21 cellular contexts compared by ENCODE assay signal in the genomic region with DNA sequence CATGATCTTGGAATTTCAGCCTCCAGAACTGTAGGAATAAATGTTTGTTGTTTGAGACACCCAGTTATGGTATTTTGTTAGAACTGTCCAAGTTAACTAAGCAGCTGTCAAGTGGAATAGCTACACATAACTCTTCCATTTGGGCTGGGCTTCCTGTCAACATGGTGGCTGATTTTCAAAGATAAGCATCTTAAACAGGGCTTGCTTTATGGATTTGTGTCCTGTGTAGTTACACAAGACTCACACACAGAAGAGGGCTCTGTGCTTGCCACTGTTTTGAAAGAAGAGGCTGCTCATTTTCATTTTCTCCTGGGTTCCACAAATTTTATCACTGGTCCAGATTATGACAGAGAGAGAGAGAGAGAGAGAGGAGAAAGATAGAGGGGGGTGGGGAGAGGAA. TPM values are rescaled to one million over a fixed set of nuclear protein-coding genes. Genes with fewer than 3 reads are reported as not detected.
DNase-seq lines count a peak whose midpoint lies in the region; ATAC-seq, FAIRE-seq and TF ChIP-seq lines count a peak whose summit lies in the region.
"Had no signal": no experiment of that assay in that cellular context is flagged by ENCODE, and none has a peak within 500 bp of the region (broad histone marks: within the 10 kb centered on the region; RNA-seq: fewer than 3 reads in every experiment).

No MANE protein-coding gene starts in this region.

- no peak for TF ChIP-seq RAD21 in SK-N-SH (IDR thresholded peaks at IDR 0.05; ENCODE audit: low read length)

- in situ Hi-C loops in SK-MEL-5 (cut with HindIII; ENCODE audit: low pct_unique_long_range_greater_than_20kb, low sequenced_read_pairs) = no loop called here

- H3K36me3 ChIP-seq in SK-N-SH (replicated peaks in 1 of 2; ENCODE audit: control insufficient read depth in 1 of 2, insufficient read depth in 2 of 2, low read length in 1 of 2) (peaks cover 0 to 5% of the 10 kb centered on the region in 2 experiments), HEK293 (ENCODE audit: control insufficient read depth in 2 of 2, insufficient read depth in 1 of 2, low read length in 2 of 2) (no peaks in the 10 kb centered on the region), parathyroid adenoma (ENCODE audit: control insufficient read depth, insufficient read depth, low read length) (no peaks in the 10 kb centered on the region)

- no peaks in the 10 kb centered on the region for H4K20me1 ChIP-seq in SK-N-SH (ENCODE audit: insufficient read depth)

- H3K9me2 ChIP-seq in SK-N-SH = no peaks in the 10 kb centered on the region

- H3K9me3 ChIP-seq in SK-N-SH = peaks cover 8% of the 10 kb centered on the region
- H3K9me3 ChIP-seq in HEK293 (ENCODE audit: control insufficient read depth, insufficient read depth, low read depth, low read length) = no peaks in the 10 kb centered on the region
- peaks cover 3% of the 10 kb centered on the region for H3K9me3 ChIP-seq in parathyroid adenoma (ENCODE audit: control insufficient read depth, low read length)

- no peak overlapping the region for H2AFZ ChIP-seq in SK-N-SH (ENCODE audit: low read depth)
- H2AFZ ChIP-seq in parathyroid adenoma = peak overlapping the region; percentile 5

- TF ChIP-seq EP300 in SK-N-SH (IDR thresholded peaks at IDR 0.05; ENCODE audit: borderline replicate concordance in 1 of 2, low read depth in 1 of 2, low read length in 1 of 2) = no peak

- FAIRE-seq in frontal cortex (lab: Jason Lieb, UNC) = no peak

- POLR2A ChIA-PET in SK-N-SH (lab: Yijun Ruan, JAX) (no interaction called here), HEK293 (lab: Yijun Ruan, JAX) (no interaction called here)

- no peak overlapping the region for H3K27ac ChIP-seq in SK-N-SH (ENCODE audit: low read depth in 2 of 2, low read length in 1 of 2)
- no peak overlapping the region for H3K27ac ChIP-seq in HEK293 (ENCODE audit: extremely low read depth, low read depth, low read length)
- H3K27ac ChIP-seq in parathyroid adenoma = peak overlapping the region; percentile 3

- H3K9ac ChIP-seq in SK-N-SH (no peak overlapping the region), parathyroid adenoma (no peak overlapping the region)

- H3K4me1 ChIP-seq in SK-N-SH (ENCODE audit: control insufficient read depth in 1 of 2, insufficient read depth in 2 of 2, low read depth in 1 of 2, low read length in 1 of 2) (0 out of 4 replicates have a peak, but pooled peaks cover 0 to 10% of the 10 kb centered on the region in 2 experiments), HEK293 (ENCODE audit: control insufficient read depth, insufficient read depth, low read length) (0 out of 2 replicates have a peak, but pooled peaks cover 4% of the 10 kb centered on the region), parathyroid adenoma (peaks cover 66% of the 10 kb centered on the region)

- DNase-seq in SK-N-SH = no peak
- peak; percentile 48 for DNase-seq in SK-MEL-5 (ENCODE audit: low read depth, low spot score)
- no peak for DNase-seq in frontal cortex (ENCODE audit: low spot score in 2 of 2)
- DNase-seq in hypothalamus (lab: John Stamatoyannopoulos, UW) = no peak
- DNase-seq: DMS53, H7, HFFc6, NCI-H1694, NCI-H2081 treated with DMSO at 0.1 percent for 48 hours, NCI-H2171 treated with DMSO at 0.1 percent for 48 hours, NCI-H526, PC-3, RPMI8226, SHP77, T-helper 1 cell had no signal

- TF ChIP-seq CTCF in SK-N-SH (IDR thresholded peaks at IDR 0.05) (no peak), HEK293 (tag by site-specific recombination; IDR thresholded peaks at IDR 0.05) (no peak), parathyroid adenoma (IDR thresholded peaks at IDR 0.05) (no peak)

- no peak for ATAC-seq in SK-N-SH treated with all-trans-retinoic acid at 6 μM for 48 hours
- ATAC-seq in HG02840 (IDR thresholded peaks at IDR 0.05; ENCODE audit: low FRiP score, unreplicated experiment) = no peak
- ATAC-seq: PC-3 had no signal

- H3K4me2 ChIP-seq in SK-N-SH (no peak overlapping the region), parathyroid adenoma (ENCODE audit: low read length) (no peak overlapping the region)

- H3F3A ChIP-seq in SK-N-SH (replicated peaks; ENCODE audit: insufficient read depth) = peaks cover 16% of the 10 kb centered on the region

- H3K27me3 ChIP-seq in SK-N-SH (ENCODE audit: insufficient read depth) (no peaks in the 10 kb centered on the region), parathyroid adenoma (ENCODE audit: control insufficient read depth, insufficient read depth, low read length) (no peaks in the 10 kb centered on the region)

- CTCF ChIA-PET in SK-N-SH (lab: Yijun Ruan, JAX) (no interaction called here), HEK293 (lab: Yijun Ruan, JAX) (interaction anchor here (1.2 kb wide), 1 partner anchor 10 kb away, joined by 3 read pairs; no protein-coding TSS in a partner anchor)

- H3K4me3 ChIP-seq in SK-N-SH (ENCODE audit: low read depth in 2 of 2, low read length in 1 of 2) (no peak overlapping the region), HEK293 (ENCODE audit: low read depth, low read length) (no peak overlapping the region), parathyroid adenoma (ENCODE audit: low read depth, low read length) (no peak overlapping the region)

- H3K79me2 ChIP-seq in SK-N-SH (ENCODE audit: insufficient read depth) (no peaks in the 10 kb centered on the region), parathyroid adenoma (no peaks in the 10 kb centered on the region)

TF ChIP-seq in SK-N-SH, 30 proteins besides CTCF, POLR2A, EP300 and RAD21:
- no peak for TF ChIP-seq TCF12 (IDR thresholded peaks at IDR 0.05)
- TF ChIP-seq, protein P1, sequence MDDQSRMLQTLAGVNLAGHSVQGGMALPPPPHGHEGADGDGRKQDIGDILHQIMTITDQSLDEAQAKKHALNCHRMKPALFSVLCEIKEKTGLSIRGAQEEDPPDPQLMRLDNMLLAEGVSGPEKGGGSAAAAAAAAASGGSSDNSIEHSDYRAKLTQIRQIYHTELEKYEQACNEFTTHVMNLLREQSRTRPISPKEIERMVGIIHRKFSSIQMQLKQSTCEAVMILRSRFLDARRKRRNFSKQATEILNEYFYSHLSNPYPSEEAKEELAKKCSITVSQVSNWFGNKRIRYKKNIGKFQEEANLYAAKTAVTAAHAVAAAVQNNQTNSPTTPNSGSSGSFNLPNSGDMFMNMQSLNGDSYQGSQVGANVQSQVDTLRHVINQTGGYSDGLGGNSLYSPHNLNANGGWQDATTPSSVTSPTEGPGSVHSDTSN (IDR thresholded peaks at IDR 0.05) = peak; percentile 14; the same call in 1 of the 2 replicates
- TF ChIP-seq NRF1 (IDR thresholded peaks at IDR 0.05; ENCODE audit: low read depth, low read length) = no peak
- TF ChIP-seq GABPA (IDR thresholded peaks at IDR 0.05; ENCODE audit: low read depth) = no peak
- no peak for TF ChIP-seq GATA2 (CRISPR knock-in tag; IDR thresholded peaks at IDR 0.05)
TF ChIP-seq in SK-N-SH: peak in this region for 1.

TF ChIP-seq in HEK293, 187 proteins besides CTCF, POLR2A, EP300 and RAD21:
- TF ChIP-seq SETDB1 (IDR thresholded peaks at IDR 0.05; ENCODE audit: insufficient read length, low read length) (peak; percentile 9), ZNF311 (tag by site-specific recombination; IDR thresholded peaks at IDR 0.05; ENCODE audit: borderline replicate concordance) (no peak), ZNF670 (tag by site-specific recombination; IDR thresholded peaks at IDR 0.05; ENCODE audit: low read depth) (no peak)

RNA-seq across cellular contexts. Expression of gene GCG, which starts 35.7 kb away (rescaled TPM):
- polyA plus RNA-seq in SK-N-SH (2012; rRNA removed) = not detected in 2 replicates
- polyA plus RNA-seq in SK-N-SH (2012; cell fraction: cytosol; rRNA removed) = not detected in 2 replicates
- not detected in 2 replicates for polyA plus RNA-seq in SK-N-SH (2012; cell fraction: nucleus; rRNA removed)
- total RNA-seq in SK-MEL-5 (2014; rRNA removed; shearing (Covaris generic)) = not detected in 2 replicates
- not detected in 2 replicates for polyA plus RNA-seq in SK-MEL-5 (2015; cell fraction: cytosol; rRNA removed)
- not detected in 2 replicates for polyA plus RNA-seq in SK-MEL-5 (2015; cell fraction: nucleus; rRNA removed)
- 0.41 TPM for total RNA-seq in frontal cortex
- total RNA-seq: A172, H7, HFFc6, PC-3 had no signal
- polyA plus RNA-seq: CD14-positive monocyte had no signal

RNA-seq across cellular contexts. Expression of gene DPP4, which starts 42.4 kb away (rescaled TPM):
- polyA plus RNA-seq in SK-N-SH (2012; rRNA removed) = 4.8 and 5.0 TPM in 2 replicates
- polyA plus RNA-seq in SK-N-SH (2012; cell fraction: cytosol; rRNA removed) = 6.3 and 6.7 TPM in 2 replicates
- 1.8 and 4.1 TPM in 2 replicates for polyA plus RNA-seq in SK-N-SH (2012; cell fraction: nucleus; rRNA removed)
- total RNA-seq in SK-MEL-5 (2014; rRNA removed; shearing (Covaris generic)) = 0.08 TPM in 1 of 2 replicates, not detected in the other
- polyA plus RNA-seq in SK-MEL-5 (2015; cell fraction: cytosol; rRNA removed) = 0.17 TPM in 1 of 2 replicates, not detected in the other
- polyA plus RNA-seq in SK-MEL-5 (2015; cell fraction: nucleus; rRNA removed) = 0.94 TPM in 1 of 2 replicates, not detected in the other
- 8.6 TPM for total RNA-seq in frontal cortex
